15 cellular contexts compared by ENCODE assay signal in genomic region chr12:11826607-11827006, GRCh38.
DNase-seq lines count a peak whose midpoint lies in the region; ATAC-seq and TF ChIP-seq lines count a peak whose summit lies in the region.
"Had no signal": no experiment of that assay in that cellular context is flagged by ENCODE, and none has a peak within 500 bp of the region (broad histone marks: within the 10 kb centered on the region; RNA-seq: fewer than 3 reads in every experiment).

No MANE protein-coding gene starts in this region.

- no peak overlapping the region for H3K4me3 Mint-ChIP-seq in activated T-cell treated with anti-CD3 and anti-CD28 coated beads, Interleukin-2, amount 50 U/mL, for 24 hours
- no peak overlapping the region for H3K4me3 Mint-ChIP-seq in activated T-cell treated with anti-CD3 and anti-CD28 coated beads, Interleukin-2, amount 50 U/mL, for 4 hours
- H3K4me3 Mint-ChIP-seq in chondrocyte (ENCODE audit: unreplicated experiment) = no peak overlapping the region
- no peak overlapping the region for H3K4me3 Mint-ChIP-seq in mesothelial cell of epicardium

- TF ChIP-seq POLR2A in testis (IDR thresholded peaks at IDR 0.05) = no peak

- no peak for DNase-seq in activated T-cell treated with anti-CD3 and anti-CD28 coated beads, Interleukin-2, amount 50 U/mL, for 24 hours
- no peak for DNase-seq in activated T-cell treated with anti-CD3 and anti-CD28 coated beads, Interleukin-2, amount 50 U/mL, for 4 hours
- no peak for DNase-seq in chondrocyte (ENCODE audit: low spot score)
- no peak for DNase-seq in mesothelial cell of epicardium (ENCODE audit: low spot score in 2 of 2, unreplicated experiment in 2 of 2)
- peak; percentile 37 for DNase-seq in testis
- DNase-seq in stimulated activated CD4-positive, alpha-beta T cell treated with anti-CD3 and anti-CD28 coated beads, Interleukin-2, amount 100 ng/mL, for 24 hours = no peak
- no peak for DNase-seq in cerebellar cortex (ENCODE audit: low spot score)
- DNase-seq: DMS79 treated with DMSO at 0.1 percent for 48 hours; left ventricle myocardium superior; naive B cell; NCI-H2081; NCI-H524 treated with DMSO at 0.1 percent for 48 hours; stimulated activated CD4-positive, alpha-beta T cell treated with anti-CD3 and anti-CD28 coated beads, Interleukin-1b, Interleukin-23, amount 100 ng/mL, for 48 hours had no signal

- 34 to 64% methylated on average over 4 of the region's 4 CpGs for WGBS in testis, 2 donors

- H3K27ac Mint-ChIP-seq in activated T-cell treated with anti-CD3 and anti-CD28 coated beads, Interleukin-2, amount 50 U/mL, for 24 hours = peak overlapping the region; percentile 31
- H3K27ac Mint-ChIP-seq in chondrocyte (ENCODE audit: unreplicated experiment) = peak overlapping the region; percentile 76
- peak overlapping the region; percentile 61 for H3K27ac Mint-ChIP-seq in mesothelial cell of epicardium
- H3K27ac Mint-ChIP-seq: CD14-positive monocyte had no signal

- intact Hi-C loops in testis (cut with DNase I; ENCODE audit: low total_unique reads) = no loop called here

- ATAC-seq in activated T-cell treated with anti-CD3 and anti-CD28 coated beads, Interleukin-2, amount 50 U/mL, for 4 hours = no peak
- ATAC-seq in GM18861 (IDR thresholded peaks at IDR 0.05; ENCODE audit: unreplicated experiment) = no peak
- ATAC-seq: left ventricle myocardium superior had no signal

- no peaks in the 10 kb centered on the region for H3K36me3 ChIP-seq in testis (ENCODE audit: low read depth, missing control alignments)

- peak overlapping the region; percentile 56 to 78 for H3K27ac ChIP-seq in testis

- peaks cover 49% of the 10 kb centered on the region for H3K4me1 Mint-ChIP-seq in activated T-cell treated with anti-CD3 and anti-CD28 coated beads, Interleukin-2, amount 50 U/mL, for 24 hours (ENCODE audit: low read depth)
- H3K4me1 Mint-ChIP-seq in activated T-cell treated with anti-CD3 and anti-CD28 coated beads, Interleukin-2, amount 50 U/mL, for 4 hours (ENCODE audit: low read depth) = peaks cover 44% of the 10 kb centered on the region
- H3K4me1 Mint-ChIP-seq in chondrocyte (ENCODE audit: low read depth) (peaks cover 45% of the 10 kb centered on the region), mesothelial cell of epicardium (peaks cover 36% of the 10 kb centered on the region)

- TF ChIP-seq CTCF in chondrocyte (IDR thresholded peaks at IDR 0.05) = no peak
- no peak for TF ChIP-seq CTCF in mesothelial cell of epicardium (IDR thresholded peaks at IDR 0.05; ENCODE audit: unreplicated experiment)
- no peak for TF ChIP-seq CTCF in testis (IDR thresholded peaks at IDR 0.05)

- no peak overlapping the region for H3K4me3 ChIP-seq in testis

- H3K27me3 ChIP-seq in testis = no peaks in the 10 kb centered on the region

- no peaks in the 10 kb centered on the region for H3K27me3 Mint-ChIP-seq in activated T-cell treated with anti-CD3 and anti-CD28 coated beads, Interleukin-2, amount 50 U/mL, for 24 hours
- no peaks in the 10 kb centered on the region for H3K27me3 Mint-ChIP-seq in activated T-cell treated with anti-CD3 and anti-CD28 coated beads, Interleukin-2, amount 50 U/mL, for 4 hours (ENCODE audit: low read depth)
- H3K27me3 Mint-ChIP-seq in chondrocyte (ENCODE audit: low read depth) = no peaks in the 10 kb centered on the region
- H3K27me3 Mint-ChIP-seq in mesothelial cell of epicardium (ENCODE audit: low read depth) = no peaks in the 10 kb centered on the region
- H3K27me3 Mint-ChIP-seq: naive B cell had no signal

- peaks cover 68% of the 10 kb centered on the region for H3K4me1 ChIP-seq in testis

- no peaks in the 10 kb centered on the region for H3K9me3 Mint-ChIP-seq in activated T-cell treated with anti-CD3 and anti-CD28 coated beads, Interleukin-2, amount 50 U/mL, for 24 hours
- peaks cover 4% of the 10 kb centered on the region for H3K9me3 Mint-ChIP-seq in activated T-cell treated with anti-CD3 and anti-CD28 coated beads, Interleukin-2, amount 50 U/mL, for 4 hours
- no peaks in the 10 kb centered on the region for H3K9me3 Mint-ChIP-seq in chondrocyte (ENCODE audit: low read depth)
- no peaks in the 10 kb centered on the region for H3K9me3 Mint-ChIP-seq in mesothelial cell of epicardium
- H3K9me3 Mint-ChIP-seq: CD14-positive monocyte had no signal

- peaks cover 46% of the 10 kb centered on the region for H3K36me3 Mint-ChIP-seq in activated T-cell treated with anti-CD3 and anti-CD28 coated beads, Interleukin-2, amount 50 U/mL, for 24 hours (ENCODE audit: low read depth)
- H3K36me3 Mint-ChIP-seq in activated T-cell treated with anti-CD3 and anti-CD28 coated beads, Interleukin-2, amount 50 U/mL, for 4 hours (ENCODE audit: insufficient read depth) = peaks cover 27% of the 10 kb centered on the region
- peaks cover 6% of the 10 kb centered on the region for H3K36me3 Mint-ChIP-seq in chondrocyte (ENCODE audit: low read depth)
- H3K36me3 Mint-ChIP-seq in mesothelial cell of epicardium = peaks cover 2% of the 10 kb centered on the region

- no peaks in the 10 kb centered on the region for H3K9me3 ChIP-seq in testis
